Comparison of ENCODE assay signal across 8 cellular contexts in genomic region chr10:91797077-91797690, GRCh38. TPM values are rescaled to one million over a fixed set of nuclear protein-coding genes. Genes with fewer than 3 reads are reported as not detected.
A peak's percentile ranks its signal among the peaks of the same experiment; 100 is the strongest.
DNase-seq lines count a peak whose midpoint lies in the region; ATAC-seq and TF ChIP-seq lines count a peak whose summit lies in the region.

No MANE protein-coding gene starts in this region.

- no peaks in the 10 kb centered on the region for H3K9me2 ChIP-seq in OCI-LY1 (ENCODE audit: low read depth, low read length)

- H3K27me3 ChIP-seq in Caco-2 (replicated peaks; ENCODE audit: control insufficient read depth, insufficient read depth, low read length) = no peaks in the 10 kb centered on the region
- H3K27me3 ChIP-seq in OCI-LY1 (ENCODE audit: insufficient read depth, low read length) = no peaks in the 10 kb centered on the region
- H3K27me3 ChIP-seq in osteoblast (ENCODE audit: insufficient read depth, low read length) = no peaks in the 10 kb centered on the region

- peak overlapping the region; percentile 89 for H3K9ac ChIP-seq in OCI-LY1 (ENCODE audit: low read length)

- DNase-seq in Caco-2 = peak in 1 of 2 experiments; percentile 45
- DNase-seq in endothelial cell (ENCODE audit: low spot score) = no peak
- no peak for DNase-seq in osteoblast (ENCODE audit: insufficient read length, low spot score, missing footprints)
- no peak for DNase-seq in DMS153 (lab: John Stamatoyannopoulos, UW)
- no peak for DNase-seq in putamen (ENCODE audit: low spot score)

- H3K4me3 Mint-ChIP-seq in Caco-2 (ENCODE audit: unreplicated experiment) (peak overlapping the region; percentile 96), endothelial cell (ENCODE audit: unreplicated experiment) (peak overlapping the region; percentile 94)

- H4K20me1 ChIP-seq in OCI-LY1 (ENCODE audit: insufficient read depth, low read length) (no peaks in the 10 kb centered on the region), osteoblast (ENCODE audit: insufficient read depth, low read length) (peaks cover 23% of the 10 kb centered on the region)

- H3K36me3 Mint-ChIP-seq in Caco-2 (ENCODE audit: insufficient read depth, unreplicated experiment) (peaks cover 51% of the 10 kb centered on the region), endothelial cell (ENCODE audit: low read depth, unreplicated experiment) (peaks cover 10% of the 10 kb centered on the region)

- H2AFZ ChIP-seq in OCI-LY1 (ENCODE audit: low read length) = no peak overlapping the region; the same call in 1 of the 2 replicates
- peak overlapping the region; percentile 94 for H2AFZ ChIP-seq in osteoblast (ENCODE audit: low read length)

- H3K79me2 ChIP-seq in OCI-LY1 (ENCODE audit: insufficient read depth, low read length) (peaks cover 31% of the 10 kb centered on the region), osteoblast (ENCODE audit: insufficient read depth, low read length) (peaks cover 51% of the 10 kb centered on the region)

- H3K9me3 Mint-ChIP-seq in Caco-2 (ENCODE audit: unreplicated experiment) = no peaks in the 10 kb centered on the region
- H3K9me3 Mint-ChIP-seq in endothelial cell (ENCODE audit: unreplicated experiment) = no peaks in the 10 kb centered on the region

- peaks cover 24% of the 10 kb centered on the region for H3K4me1 ChIP-seq in Caco-2
- H3K4me1 ChIP-seq in OCI-LY1 (ENCODE audit: insufficient read depth, low read length, severe bottlenecking) = peaks cover 32% of the 10 kb centered on the region
- peaks cover 28% of the 10 kb centered on the region for H3K4me1 ChIP-seq in osteoblast (ENCODE audit: insufficient read depth, low read length)

- TF ChIP-seq CTCF in Caco-2 (IDR thresholded peaks at IDR 0.05; ENCODE audit: insufficient read depth in 1 of 2, low read depth in 1 of 2, low read length in 1 of 2, severe bottlenecking in 1 of 2, unreplicated experiment in 1 of 2) (no peak), OCI-LY1 (IDR thresholded peaks at IDR 0.05; ENCODE audit: low read length) (no peak), endothelial cell (IDR thresholded peaks at IDR 0.05; ENCODE audit: unreplicated experiment) (no peak), osteoblast (IDR thresholded peaks at IDR 0.05; ENCODE audit: extremely low read depth, low read depth, low read length) (no peak)

- no peaks in the 10 kb centered on the region for H3F3A ChIP-seq in OCI-LY1 (ENCODE audit: insufficient read depth, low read length)

- CTCF ChIA-PET in Caco-2 (lab: Charles Lee) = interaction anchor here (0.8 kb wide), 1 partner anchor 37 kb away, joined by 3 read pairs; no protein-coding TSS in a partner anchor

- H3K4me2 ChIP-seq in OCI-LY1 (ENCODE audit: low read length) (peak overlapping the region; percentile 98), osteoblast (ENCODE audit: insufficient read depth, low read length) (peak overlapping the region; percentile 97)

- POLR2A ChIA-PET in Caco-2 (lab: Charles Lee) = interaction anchor here (2.0 kb wide), 1 partner anchor 127 kb away, joined by 14 read pairs; the partner anchor contains the start of gene BTAF1

- H3K4me3 ChIP-seq in Caco-2 (ENCODE audit: low read depth, low read length) = peak overlapping the region; percentile 98
- peak overlapping the region; percentile 96 for H3K4me3 ChIP-seq in OCI-LY1 (ENCODE audit: low read depth, low read length, poor library complexity, severe bottlenecking)
- peak overlapping the region; percentile 98 for H3K4me3 ChIP-seq in osteoblast (ENCODE audit: insufficient read depth, low read length)

- ATAC-seq in GM19395 (IDR thresholded peaks at IDR 0.05; ENCODE audit: unreplicated experiment) = no peak
- ATAC-seq in GM19023 (IDR thresholded peaks at IDR 0.05; ENCODE audit: unreplicated experiment) = no peak

- H3K27ac ChIP-seq in OCI-LY1 (ENCODE audit: low read depth, low read length, poor library complexity, severe bottlenecking) (peak overlapping the region; percentile 70), osteoblast (ENCODE audit: low read depth, low read length) (peak overlapping the region; percentile 76)

- H3K27ac Mint-ChIP-seq in Caco-2 (ENCODE audit: unreplicated experiment) (peak overlapping the region; percentile 97), endothelial cell (ENCODE audit: unreplicated experiment) (peak overlapping the region; percentile 97)

- intact Hi-C loops in Caco-2 (cut with micrococcal nuclease; ENCODE audit: unreplicated experiment) = loop anchor here (5.0 kb wide), 1 partner anchor 305 kb away; no protein-coding TSS in a partner anchor

- H3K4me1 Mint-ChIP-seq in Caco-2 (ENCODE audit: low read depth, unreplicated experiment) (peaks cover 34% of the 10 kb centered on the region), endothelial cell (ENCODE audit: unreplicated experiment) (peaks cover 35% of the 10 kb centered on the region)

- no TSS peak for BruUV-seq in Caco-2 (replicated peaks; lab: Mats Ljungman, UMichigan)

- H3K36me3 ChIP-seq in Caco-2 (ENCODE audit: control insufficient read depth, insufficient read depth, low read length) = no peaks in the 10 kb centered on the region
- H3K36me3 ChIP-seq in OCI-LY1 (ENCODE audit: insufficient read depth, low read length) = peaks cover 2% of the 10 kb centered on the region; the same call in 1 of the 2 replicates
- H3K36me3 ChIP-seq in osteoblast (ENCODE audit: insufficient read depth, low read length) = no peaks in the 10 kb centered on the region

- H3K27me3 Mint-ChIP-seq in Caco-2 (ENCODE audit: insufficient read depth, unreplicated experiment) (no peaks in the 10 kb centered on the region), endothelial cell (ENCODE audit: unreplicated experiment) (peaks cover 6% of the 10 kb centered on the region)

- H3K9me3 ChIP-seq in Caco-2 (no peaks in the 10 kb centered on the region), OCI-LY1 (ENCODE audit: low read length) (no peaks in the 10 kb centered on the region), osteoblast (ENCODE audit: low read depth, low read length) (no peaks in the 10 kb centered on the region)

RNA-seq across cellular contexts. Expression of gene TNKS2, which starts 1.0 kb away (rescaled TPM):
- total RNA-seq in Caco-2 (2022) = 46.7 and 48.5 TPM in 2 replicates
- 52.5 TPM for total RNA-seq in endothelial cell (ENCODE audit: unreplicated experiment)
- total RNA-seq in osteoblast = 61.5 and 63.4 TPM in 2 replicates
